Comparison of ENCODE assay signal across 35 cellular contexts in the genomic region with DNA sequence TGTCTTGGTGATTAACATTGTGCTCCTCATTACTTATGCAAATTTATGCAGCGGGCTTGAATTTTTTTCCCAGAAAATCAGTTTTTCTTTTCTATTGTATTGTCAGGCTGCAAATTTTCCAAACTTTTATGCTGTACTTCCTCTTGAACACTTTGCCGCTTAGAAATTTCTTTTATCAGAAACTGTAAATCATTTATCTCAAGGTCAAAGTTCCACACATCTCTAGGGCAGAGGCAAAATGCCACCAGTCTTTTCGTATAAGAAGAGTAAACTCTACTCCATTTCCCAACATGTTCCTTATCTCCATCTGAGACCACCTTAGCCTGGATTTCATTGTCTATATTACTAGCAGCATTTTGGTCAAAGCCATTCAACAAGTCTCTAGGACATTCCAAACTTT.
"Had no signal": no experiment of that assay in that cellular context is flagged by ENCODE, and none has a peak within 500 bp of the region (broad histone marks: within the 10 kb centered on the region; RNA-seq: fewer than 3 reads in every experiment).

No MANE protein-coding gene starts in this region.

- DNase-seq: Karpas-422, Kasumi-1, KG1, MG63, MM.1S, MV-4-11, NCI-H1048, NCI-H1092, NCI-H1092 treated with DMSO at 0.1 percent for 48 hours, NCI-H1105, NCI-H1105 treated with DMSO at 0.1 percent for 48 hours, NCI-H1417, NCI-H1417 treated with DMSO at 0.1 percent for 48 hours, NCI-H1436, NCI-H1436 treated with DMSO at 0.1 percent for 48 hours, NCI-H146, NCI-H1694, NCI-H1694 treated with DMSO at 0.1 percent for 48 hours, NCI-H187, NCI-H187 treated with DMSO at 0.1 percent for 48 hours, NCI-H1930, NCI-H2029, NCI-H2029 treated with DMSO at 0.1 percent for 48 hours, NCI-H2081, NCI-H2081 treated with DMSO at 0.1 percent for 48 hours, NCI-H2107, NCI-H2171, NCI-H2171 treated with DMSO at 0.1 percent for 48 hours, NCI-H2227 treated with DMSO at 0.1 percent for 48 hours, NCI-H226, NCI-H345, NCI-H446, NCI-H446 treated with DMSO at 0.1 percent for 48 hours, NCI-H510A had no signal

- H3K9me3 ChIP-seq: MG63 had no signal

- H3K27me3 ChIP-seq: MG63 had no signal

- H3K27ac ChIP-seq: KMS-11 had no signal

- H3K36me3 ChIP-seq: MG63 had no signal

- H3K4me3 ChIP-seq: MG63 had no signal
